ENCODE assay signal across 30 cellular contexts in the genomic region with DNA sequence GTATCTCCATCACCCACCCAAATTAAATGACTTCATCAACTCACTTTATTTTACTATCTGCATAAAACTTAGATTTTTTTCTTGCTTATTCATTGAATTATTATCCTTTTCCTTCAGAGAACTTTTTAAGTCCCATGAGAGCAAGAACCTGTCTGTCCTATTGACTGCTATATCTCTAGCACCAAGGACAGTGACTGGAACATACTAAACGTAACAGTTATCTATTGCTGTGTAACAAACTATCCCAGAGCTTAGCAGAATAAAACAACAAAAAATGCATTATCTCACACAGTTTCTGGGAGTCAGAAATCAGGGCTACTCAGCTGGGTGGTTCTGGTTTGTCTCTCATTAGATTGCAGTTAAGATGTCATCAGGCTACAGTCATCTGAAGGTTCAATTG.
A peak's percentile ranks its signal among the peaks of the same experiment; 100 is the strongest.
DNase-seq lines count a peak whose midpoint lies in the region; ATAC-seq, FAIRE-seq and TF ChIP-seq lines count a peak whose summit lies in the region.
"Had no signal": no experiment of that assay in that cellular context is flagged by ENCODE, and none has a peak within 500 bp of the region (broad histone marks: within the 10 kb centered on the region; RNA-seq: fewer than 3 reads in every experiment).

No MANE protein-coding gene starts in this region.

- H3K4me1 ChIP-seq in A549: no peaks in the 10 kb centered on the region
- H3K4me1 ChIP-seq in HEK293 (ENCODE audit: control insufficient read depth, insufficient read depth, low read length): no peaks in the 10 kb centered on the region
- H3K4me1 ChIP-seq: BE2C, Caco-2 had no signal

- no peak for FAIRE-seq in A549 (lab: Jason Lieb, UNC)
- FAIRE-seq: A204.1, D721Med had no signal

- CTCF ChIA-PET in A549 (lab: Yijun Ruan, JAX) (no interaction called here), HEK293 (lab: Yijun Ruan, JAX) (no interaction called here)

- DNase-seq in A549 (ENCODE audit: low read depth in 1 of 2, low spot score in 1 of 2) (no peak), GDM1 (lab: John Stamatoyannopoulos, UW) (no peak), GM13977 (ENCODE audit: low spot score) (no peak)
- DNase-seq: 8988T; ACHN; AML-193; BE2C; C1 segment of cervical spinal cord; Caco-2; Calu3; CD4-positive, alpha-beta memory T cell; CD4-positive, alpha-beta T cell; CD4-positive, CD25-positive, alpha-beta regulatory T cell; CD8-positive, alpha-beta memory T cell; CD8-positive, alpha-beta T cell; COR-L47; DMS 273 treated with DMSO at 0.1 percent for 48 hours; DMS153; DMS53; DMS79; DMS79 treated with DMSO at 0.1 percent for 48 hours; DND-41; EL had no signal

- H3K9me3 ChIP-seq in A549 (peaks cover 11% of the 10 kb centered on the region; the same call in 1 of the 3 replicates), HEK293 (ENCODE audit: control insufficient read depth, insufficient read depth, low read depth, low read length) (no peaks in the 10 kb centered on the region)
- H3K9me3 ChIP-seq: BE2C had no signal

- no peaks in the 10 kb centered on the region for H3K36me3 ChIP-seq in HEK293 (ENCODE audit: control insufficient read depth in 2 of 2, insufficient read depth in 1 of 2, low read length in 2 of 2)
- H3K36me3 ChIP-seq: BE2C; BLaER1; BLaER1 treated with 17β-estradiol and CSF1 and Interleukin-3, amounts not matched to agents 10 nM and 100 nM had no signal

- in situ Hi-C loops in GM13977 (cut with MboI; ENCODE audit: low pct_unique_long_range_greater_than_20kb, low sequenced_read_pairs, unreplicated experiment): no loop called here

- no peak for TF ChIP-seq EP300 in A549 (IDR thresholded peaks at IDR 0.05)

- no peak for TF ChIP-seq RAD21 in A549 (conservative IDR thresholded peaks at IDR 0.05 in 1 of 2, IDR thresholded peaks at IDR 0.05 in 1 of 2)

- TF ChIP-seq CTCF in A549 (IDR thresholded peaks at IDR 0.05) (no peak), HEK293 (tag by site-specific recombination; IDR thresholded peaks at IDR 0.05) (no peak), GM13977 (IDR thresholded peaks at IDR 0.05; ENCODE audit: extremely low read depth, insufficient read depth, missing control alignments) (no peak)

- POLR2A ChIA-PET in A549 (lab: Yijun Ruan, JAX): no interaction called here
- POLR2A ChIA-PET in HEK293 (lab: Yijun Ruan, JAX): no interaction called here

- no peak overlapping the region for H3K4me3 ChIP-seq in A549
- no peak overlapping the region for H3K4me3 ChIP-seq in HEK293 (ENCODE audit: low read depth, low read length)
- H3K4me3 ChIP-seq: BLaER1; BLaER1 treated with 17β-estradiol and CSF1 and Interleukin-3, amounts not matched to agents 10 nM and 100 nM had no signal

- ATAC-seq in A549: no peak
- ATAC-seq: CD8-positive, alpha-beta T cell had no signal

- H3K27ac ChIP-seq in A549 (no peak overlapping the region), HEK293 (ENCODE audit: extremely low read depth, low read depth, low read length) (no peak overlapping the region)
- H3K27ac ChIP-seq: 22Rv1; BLaER1; BLaER1 treated with 17β-estradiol and CSF1 and Interleukin-3, amounts not matched to agents 10 nM and 100 nM; C4-2B had no signal

- WGBS in A549 (ENCODE audit: missing lambda C conversion rate): 16% methylated on average over 1 of the region's 1 CpG

- no peak for TF ChIP-seq POLR2A in A549 (IDR thresholded peaks at IDR 0.05; ENCODE audit: low read length)

- no peak overlapping the region for H3K4me2 ChIP-seq in A549
- H3K4me2 ChIP-seq: BLaER1; BLaER1 treated with 17β-estradiol and CSF1 and Interleukin-3, amounts not matched to agents 10 nM and 100 nM had no signal

TF ChIP-seq in A549, 52 proteins besides CTCF, POLR2A, EP300 and RAD21:
- TF ChIP-seq ZSCAN20 (CRISPR knock-in tag; IDR thresholded peaks at IDR 0.05): no peak
- TF ChIP-seq, protein P1, sequence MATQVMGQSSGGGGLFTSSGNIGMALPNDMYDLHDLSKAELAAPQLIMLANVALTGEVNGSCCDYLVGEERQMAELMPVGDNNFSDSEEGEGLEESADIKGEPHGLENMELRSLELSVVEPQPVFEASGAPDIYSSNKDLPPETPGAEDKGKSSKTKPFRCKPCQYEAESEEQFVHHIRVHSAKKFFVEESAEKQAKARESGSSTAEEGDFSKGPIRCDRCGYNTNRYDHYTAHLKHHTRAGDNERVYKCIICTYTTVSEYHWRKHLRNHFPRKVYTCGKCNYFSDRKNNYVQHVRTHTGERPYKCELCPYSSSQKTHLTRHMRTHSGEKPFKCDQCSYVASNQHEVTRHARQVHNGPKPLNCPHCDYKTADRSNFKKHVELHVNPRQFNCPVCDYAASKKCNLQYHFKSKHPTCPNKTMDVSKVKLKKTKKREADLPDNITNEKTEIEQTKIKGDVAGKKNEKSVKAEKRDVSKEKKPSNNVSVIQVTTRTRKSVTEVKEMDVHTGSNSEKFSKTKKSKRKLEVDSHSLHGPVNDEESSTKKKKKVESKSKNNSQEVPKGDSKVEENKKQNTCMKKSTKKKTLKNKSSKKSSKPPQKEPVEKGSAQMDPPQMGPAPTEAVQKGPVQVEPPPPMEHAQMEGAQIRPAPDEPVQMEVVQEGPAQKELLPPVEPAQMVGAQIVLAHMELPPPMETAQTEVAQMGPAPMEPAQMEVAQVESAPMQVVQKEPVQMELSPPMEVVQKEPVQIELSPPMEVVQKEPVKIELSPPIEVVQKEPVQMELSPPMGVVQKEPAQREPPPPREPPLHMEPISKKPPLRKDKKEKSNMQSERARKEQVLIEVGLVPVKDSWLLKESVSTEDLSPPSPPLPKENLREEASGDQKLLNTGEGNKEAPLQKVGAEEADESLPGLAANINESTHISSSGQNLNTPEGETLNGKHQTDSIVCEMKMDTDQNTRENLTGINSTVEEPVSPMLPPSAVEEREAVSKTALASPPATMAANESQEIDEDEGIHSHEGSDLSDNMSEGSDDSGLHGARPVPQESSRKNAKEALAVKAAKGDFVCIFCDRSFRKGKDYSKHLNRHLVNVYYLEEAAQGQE (IDR thresholded peaks at IDR 0.05): peak; percentile 47; the same call in 1 of the 2 replicates

TF ChIP-seq in HEK293, 187 proteins besides CTCF, POLR2A, EP300 and RAD21:
- TF ChIP-seq ZNF311 (tag by site-specific recombination; IDR thresholded peaks at IDR 0.05; ENCODE audit: borderline replicate concordance): no peak
- TF ChIP-seq, protein P1 (tag by site-specific recombination; IDR thresholded peaks at IDR 0.05): peak; percentile 63
- TF ChIP-seq, protein P2, sequence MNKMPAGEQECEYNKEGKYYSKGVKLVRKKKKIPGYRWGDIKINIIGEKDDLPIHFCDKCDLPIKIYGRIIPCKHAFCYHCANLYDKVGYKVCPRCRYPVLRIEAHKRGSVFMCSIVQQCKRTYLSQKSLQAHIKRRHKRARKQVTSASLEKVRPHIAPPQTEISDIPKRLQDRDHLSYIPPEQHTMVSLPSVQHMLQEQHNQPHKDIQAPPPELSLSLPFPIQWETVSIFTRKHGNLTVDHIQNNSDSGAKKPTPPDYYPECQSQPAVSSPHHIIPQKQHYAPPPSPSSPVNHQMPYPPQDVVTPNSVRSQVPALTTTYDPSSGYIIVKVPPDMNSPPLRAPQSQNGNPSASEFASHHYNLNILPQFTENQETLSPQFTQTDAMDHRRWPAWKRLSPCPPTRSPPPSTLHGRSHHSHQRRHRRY (tag by site-specific recombination; IDR thresholded peaks at IDR 0.05): no peak
- TF ChIP-seq, protein P3, sequence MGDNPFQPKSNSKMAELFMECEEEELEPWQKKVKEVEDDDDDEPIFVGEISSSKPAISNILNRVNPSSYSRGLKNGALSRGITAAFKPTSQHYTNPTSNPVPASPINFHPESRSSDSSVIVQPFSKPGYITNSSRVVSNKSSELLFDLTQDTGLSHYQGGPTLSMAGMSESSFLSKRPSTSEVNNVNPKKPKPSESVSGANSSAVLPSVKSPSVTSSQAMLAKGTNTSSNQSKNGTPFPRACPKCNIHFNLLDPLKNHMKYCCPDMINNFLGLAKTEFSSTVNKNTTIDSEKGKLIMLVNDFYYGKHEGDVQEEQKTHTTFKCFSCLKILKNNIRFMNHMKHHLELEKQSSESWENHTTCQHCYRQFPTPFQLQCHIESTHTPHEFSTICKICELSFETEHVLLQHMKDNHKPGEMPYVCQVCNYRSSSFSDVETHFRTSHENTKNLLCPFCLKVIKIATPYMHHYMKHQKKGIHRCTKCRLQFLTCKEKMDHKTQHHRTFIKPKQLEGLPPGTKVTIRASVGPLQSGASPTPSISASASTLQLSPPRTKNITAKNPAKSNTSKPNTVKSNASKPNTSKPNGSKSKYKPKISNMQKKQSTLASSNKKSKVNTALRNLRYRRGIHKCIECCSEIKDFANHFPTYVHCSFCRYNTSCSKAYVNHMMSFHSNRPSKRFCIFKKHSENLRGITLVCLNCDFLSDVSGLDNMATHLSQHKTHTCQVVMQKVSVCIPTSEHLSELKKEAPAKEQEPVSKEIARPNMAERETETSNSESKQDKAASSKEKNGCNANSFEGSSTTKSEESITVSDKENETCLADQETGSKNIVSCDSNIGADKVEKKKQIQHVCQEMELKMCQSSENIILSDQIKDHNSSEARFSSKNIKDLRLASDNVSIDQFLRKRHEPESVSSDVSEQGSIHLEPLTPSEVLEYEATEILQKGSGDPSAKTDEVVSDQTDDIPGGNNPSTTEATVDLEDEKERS (tag by site-specific recombination; IDR thresholded peaks at IDR 0.05): no peak
- TF ChIP-seq YY2 (tag by site-specific recombination; IDR thresholded peaks at IDR 0.05): no peak
- TF ChIP-seq ZFP37 (tag by site-specific recombination; IDR thresholded peaks at IDR 0.05): no peak
TF ChIP-seq in HEK293: peak in this region for 1.
